In the genomic region with DNA sequence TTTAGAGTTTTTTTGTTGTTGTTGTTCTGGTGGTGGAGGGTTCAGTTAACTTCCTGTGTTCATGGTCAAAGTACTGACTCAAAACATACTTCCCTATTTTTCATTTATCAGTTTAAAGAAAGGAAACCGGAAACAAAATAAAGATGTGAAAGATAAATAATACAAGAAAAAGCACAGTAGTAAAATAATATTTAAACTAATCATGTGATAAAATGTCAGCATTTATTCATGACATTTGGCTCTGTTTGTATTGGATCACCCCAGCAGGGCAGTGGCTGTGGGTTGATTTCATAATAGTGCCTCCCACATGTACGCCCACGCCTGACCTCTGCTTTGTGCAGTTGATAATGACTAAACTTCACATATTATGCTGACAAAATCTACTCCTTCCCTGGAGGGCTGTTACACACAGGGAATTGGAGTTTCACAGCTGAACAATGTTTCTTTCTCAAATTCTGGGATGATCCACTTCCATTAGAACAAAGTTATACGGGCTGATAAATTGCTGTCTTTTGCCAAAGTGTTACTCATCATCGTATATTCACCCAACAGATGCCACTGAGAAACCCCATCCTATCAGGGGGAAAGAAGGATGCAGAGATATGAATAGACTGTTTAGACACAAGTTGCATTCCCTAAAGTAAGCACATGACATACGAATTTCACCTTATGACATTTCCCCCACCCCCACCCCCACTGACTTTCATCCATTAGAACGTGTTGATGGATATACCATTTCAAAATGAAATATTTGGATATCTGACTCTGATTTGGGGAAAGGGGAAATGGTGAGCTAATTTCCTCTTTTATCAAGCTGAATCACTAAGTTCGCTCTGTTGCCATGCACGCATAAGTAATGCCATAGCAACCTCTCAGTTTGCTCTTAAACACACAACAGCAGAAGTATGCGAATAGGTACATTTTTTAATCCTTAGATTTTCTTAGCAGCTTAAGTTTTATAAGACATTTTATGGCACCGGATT, we compare ENCODE assay signal across 9 cellular contexts. TPM values are rescaled to one million over a fixed set of nuclear protein-coding genes. Genes with fewer than 3 reads are reported as not detected.
DNase-seq lines count a peak whose midpoint lies in the region; ATAC-seq and TF ChIP-seq lines count a peak whose summit lies in the region.
"Had no signal": no experiment of that assay in that cellular context is flagged by ENCODE, and none has a peak within 500 bp of the region (broad histone marks: within the 10 kb centered on the region; RNA-seq: fewer than 3 reads in every experiment).

No MANE protein-coding gene starts in this region.

- DNase-seq in EL (peak; percentile 78), HS-27A (ENCODE audit: low read depth) (peak; percentile 22), body of pancreas (peak; percentile 24 to 66 (median 35)), lung microvascular endothelial cell (ENCODE audit: low read depth in 2 of 2) (peak; percentile 94), NCI-H510A (lab: John Stamatoyannopoulos, UW) (no peak), amniotic stem cell (lab: John Stamatoyannopoulos, UW) (no peak), NCI-H146 (lab: John Stamatoyannopoulos, UW) (no peak)

- no peaks in the 10 kb centered on the region for H3K36me3 ChIP-seq in body of pancreas (replicated peaks in 1 of 2; ENCODE audit: insufficient read depth in 1 of 2, low read depth in 2 of 2)
- H3K36me3 ChIP-seq: neutrophil had no signal

- no peaks in the 10 kb centered on the region for H3K27me3 ChIP-seq in body of pancreas
- H3K27me3 ChIP-seq: neutrophil had no signal

- H3K4me1 ChIP-seq in body of pancreas: no peaks in the 10 kb centered on the region

- ATAC-seq in GM21423 (IDR thresholded peaks at IDR 0.05; ENCODE audit: unreplicated experiment): peak; percentile 78
- peak; percentile 68 for ATAC-seq in body of pancreas

- intact Hi-C loops in body of pancreas (cut with DNase I): no loop called here

- H3K9me3 ChIP-seq in body of pancreas: no peaks in the 10 kb centered on the region
- H3K9me3 ChIP-seq: neutrophil had no signal

- TF ChIP-seq CTCF in body of pancreas (IDR thresholded peaks at IDR 0.05): no peak

- H3K27ac ChIP-seq in body of pancreas: peak overlapping the region in 1 of 4 donors; percentile 67
- H3K27ac ChIP-seq: neutrophil had no signal

- TF ChIP-seq POLR2A in body of pancreas (IDR thresholded peaks at IDR 0.05): no peak

- 28% methylated on average over 11 of the region's 11 CpGs for WGBS in body of pancreas, 2 donors

- no peak overlapping the region for H3K4me3 ChIP-seq in body of pancreas

RNA-seq across cellular contexts. Expression of a gene that starts 48.4 kb away (rescaled TPM):
- total RNA-seq in body of pancreas (not detected), lung microvascular endothelial cell (not detected in 2 replicates)

Comparison
In these comparisons a context has a peak if more than half of its experiments do, and no peak if none do; other contexts are left out.
1. DNase-seq: peak in EL (single experiment), HS-27A (single experiment), body of pancreas (4 of 4) and lung microvascular endothelial cell (2 of 2); none in NCI-H510A (single experiment), amniotic stem cell (single experiment) and NCI-H146 (single experiment).